In the genomic region with DNA sequence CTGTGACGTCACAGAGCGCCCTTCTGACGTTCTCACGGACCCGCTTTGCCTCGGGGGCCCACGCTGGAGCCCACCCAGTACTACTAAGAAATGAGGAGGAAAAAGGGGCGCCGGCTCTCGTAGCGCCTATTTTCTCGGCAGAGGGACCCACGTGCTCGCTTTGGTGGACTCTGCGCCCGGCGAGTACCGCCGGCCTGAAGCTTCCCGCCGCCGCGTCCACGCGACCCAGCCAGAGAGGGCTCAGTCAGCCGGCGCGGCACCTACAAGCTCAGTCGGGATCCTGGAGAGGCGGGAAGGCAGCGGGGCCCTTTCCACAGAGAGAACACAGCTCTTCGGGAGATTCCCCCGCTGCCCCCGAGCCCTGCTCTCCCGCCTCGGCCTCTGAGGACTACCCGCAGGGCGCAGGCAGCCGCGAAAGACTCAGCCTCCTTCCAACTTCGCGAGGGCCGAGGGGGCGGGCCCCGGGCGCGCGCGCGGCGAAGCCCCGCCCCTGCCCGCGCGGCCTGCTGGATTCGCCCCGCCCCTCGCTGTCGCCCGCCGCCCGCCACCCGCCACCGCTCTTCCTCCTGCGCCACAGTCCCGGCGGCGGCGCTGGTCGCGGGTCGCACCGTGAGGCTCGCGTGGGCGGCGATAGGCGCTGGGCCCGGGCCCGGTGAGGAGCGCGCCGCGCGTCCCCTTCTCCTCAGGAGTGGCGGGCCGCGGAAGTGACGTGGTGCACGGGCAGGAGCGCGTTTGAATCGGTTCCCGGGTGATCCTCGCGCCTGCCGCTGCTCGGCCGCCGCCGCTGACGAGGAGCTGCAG, we compare ENCODE assay signal across 8 cellular contexts. TPM values are rescaled to one million over a fixed set of nuclear protein-coding genes. Genes with fewer than 3 reads are reported as not detected.
A peak's percentile ranks its signal among the peaks of the same experiment; 100 is the strongest.
DNase-seq lines count a peak whose midpoint lies in the region; FAIRE-seq and TF ChIP-seq lines count a peak whose summit lies in the region.

A gene (plus strand): TSS at position 574 of the 801 bp plus-strand sequence. CDS start 350 bp downstream, outside the sequence.

- H3K9me2 ChIP-seq in Loucy (replicated peaks; ENCODE audit: low read depth, low read length) (no peaks in the 10 kb centered on the region), neural cell (ENCODE audit: insufficient read depth, low read length) (no peaks in the 10 kb centered on the region)

- FAIRE-seq in H54 (lab: Jason Lieb, UNC) = no peak

- H3K27me3 ChIP-seq in Loucy (ENCODE audit: insufficient read depth, low read length, poor library complexity, severe bottlenecking) = no peaks in the 10 kb centered on the region
- H3K27me3 ChIP-seq in neural cell (ENCODE audit: insufficient read depth, low read depth, low read length) = no peaks in the 10 kb centered on the region
- H3K27me3 ChIP-seq in stomach = no peaks in the 10 kb centered on the region

- H3K36me3 ChIP-seq in ES-I3 (ENCODE audit: insufficient read depth, low read length) (no peaks in the 10 kb centered on the region), Loucy (ENCODE audit: insufficient read depth, low read length) (no peaks in the 10 kb centered on the region), neural cell (ENCODE audit: insufficient read depth, low read length) (no peaks in the 10 kb centered on the region), stomach (no peaks in the 10 kb centered on the region)

- H4K20me1 ChIP-seq in Loucy (ENCODE audit: insufficient read depth, low read length, poor library complexity, severe bottlenecking) = peaks cover 43% of the 10 kb centered on the region
- H4K20me1 ChIP-seq in neural cell (ENCODE audit: insufficient read depth) = no peaks in the 10 kb centered on the region

- H3K9ac ChIP-seq in ES-I3 (ENCODE audit: low read depth, low read length) = peak within 1 kb of the TSS; percentile 95
- peak within 1 kb of the TSS; percentile 96 for H3K9ac ChIP-seq in Loucy (ENCODE audit: low read depth, low read length, poor library complexity, severe bottlenecking)
- H3K9ac ChIP-seq in neural cell (ENCODE audit: low read length) = peak within 1 kb of the TSS; percentile 89

- TF ChIP-seq EP300 in neural cell (conservative IDR thresholded peaks at IDR 0.05; ENCODE audit: poor library complexity, severe bottlenecking) = peak; percentile 55
- TF ChIP-seq EP300 in stomach (IDR thresholded peaks at IDR 0.05) = no peak

- H3K4me3 ChIP-seq in Loucy (ENCODE audit: low read length, poor library complexity, severe bottlenecking) (peak within 1 kb of the TSS; percentile 87), neural cell (ENCODE audit: low read length) (peak within 1 kb of the TSS; percentile 96), stomach (peak within 1 kb of the TSS; percentile 77 to 93 (median 86))

- WGBS in stomach, 5 donors = 0 to 1% (median 0%) methylated on average over 45 to 102 of the region's 102 CpGs

- H3K27ac ChIP-seq in neural cell (ENCODE audit: low read length) (peak within 1 kb of the TSS; percentile 91), stomach (peak within 1 kb of the TSS; percentile 93 to 99 (median 98))

- H3F3A ChIP-seq in Loucy (ENCODE audit: low read depth) (no peaks in the 10 kb centered on the region), neural cell (ENCODE audit: insufficient read depth, low read length, poor library complexity, severe bottlenecking) (no peaks in the 10 kb centered on the region)

- no peak for TF ChIP-seq RAD21 in neural cell (conservative IDR thresholded peaks at IDR 0.05)

- peak; percentile 84 for TF ChIP-seq POLR2A in H54 (IDR thresholded peaks at IDR 0.05; ENCODE audit: low read depth, low read length)
- TF ChIP-seq POLR2A in stomach (IDR thresholded peaks at IDR 0.05) = no peak

- peak within 1 kb of the TSS; percentile 80 for H3K4me2 ChIP-seq in Loucy (ENCODE audit: low read depth, low read length, poor library complexity, severe bottlenecking)
- H3K4me2 ChIP-seq in neural cell (ENCODE audit: low read length) = peak within 1 kb of the TSS; percentile 74

- intact Hi-C loops in stomach (cut with DNase I; ENCODE audit: low total_unique reads) = loop anchor here (10.0 kb wide), 1 partner anchor 81 kb away; a partner anchor contains a TSS

- H3K4me1 ChIP-seq in ES-I3 (ENCODE audit: insufficient read depth, low read length) (peaks cover 15% of the 10 kb centered on the region), Loucy (ENCODE audit: insufficient read depth, low read length, poor library complexity, severe bottlenecking) (peaks cover 24% of the 10 kb centered on the region), stomach (peaks cover 15 to 52% (median 36%) of the 10 kb centered on the region in 4 donors)

- peak; percentile 65 for DNase-seq in H54 (ENCODE audit: insufficient read length, low spot score)
- peak; percentile 12 for DNase-seq in SIG-M5 (lab: John Stamatoyannopoulos, UW)
- DNase-seq in activated gamma-delta T cell (lab: John Stamatoyannopoulos, UW) = peak; percentile 88
- peak; percentile 43 for DNase-seq in fibroblast of the conjunctiva (ENCODE audit: low read depth)
- DNase-seq in stomach = peak; percentile 92

- H2AFZ ChIP-seq in Loucy (ENCODE audit: low read length) = peak within 1 kb of the TSS; percentile 99
- H2AFZ ChIP-seq in neural cell (ENCODE audit: low read depth, low read length) = peak within 1 kb of the TSS; percentile 82

- H3K9me3 ChIP-seq in ES-I3 (ENCODE audit: control insufficient read depth, insufficient read depth, low read length) (no peaks in the 10 kb centered on the region), Loucy (ENCODE audit: insufficient read depth, low read depth, low read length) (no peaks in the 10 kb centered on the region), neural cell (ENCODE audit: low read length) (no peaks in the 10 kb centered on the region), stomach (no peaks in the 10 kb centered on the region)

- H3K79me2 ChIP-seq in Loucy (ENCODE audit: insufficient read depth, low read length) (peaks cover 45% of the 10 kb centered on the region), neural cell (replicated peaks; ENCODE audit: insufficient read depth, low read length) (peaks cover 32% of the 10 kb centered on the region)

- TF ChIP-seq CTCF in Loucy (conservative IDR thresholded peaks at IDR 0.05; ENCODE audit: low read length) (no peak), neural cell (IDR thresholded peaks at IDR 0.05; ENCODE audit: poor library complexity, severe bottlenecking) (no peak), stomach (IDR thresholded peaks at IDR 0.05) (no peak)

TF ChIP-seq in neural cell, 6 proteins besides CTCF, POLR2A, EP300 and RAD21:
- no peak for TF ChIP-seq EZH2 (IDR thresholded peaks at IDR 0.05; ENCODE audit: borderline replicate concordance, insufficient read depth, low read length, poor library complexity, severe bottlenecking)
- TF ChIP-seq POLR2AphosphoS5 (IDR thresholded peaks at IDR 0.05) = peak; percentile 81
- TF ChIP-seq, protein P1, sequence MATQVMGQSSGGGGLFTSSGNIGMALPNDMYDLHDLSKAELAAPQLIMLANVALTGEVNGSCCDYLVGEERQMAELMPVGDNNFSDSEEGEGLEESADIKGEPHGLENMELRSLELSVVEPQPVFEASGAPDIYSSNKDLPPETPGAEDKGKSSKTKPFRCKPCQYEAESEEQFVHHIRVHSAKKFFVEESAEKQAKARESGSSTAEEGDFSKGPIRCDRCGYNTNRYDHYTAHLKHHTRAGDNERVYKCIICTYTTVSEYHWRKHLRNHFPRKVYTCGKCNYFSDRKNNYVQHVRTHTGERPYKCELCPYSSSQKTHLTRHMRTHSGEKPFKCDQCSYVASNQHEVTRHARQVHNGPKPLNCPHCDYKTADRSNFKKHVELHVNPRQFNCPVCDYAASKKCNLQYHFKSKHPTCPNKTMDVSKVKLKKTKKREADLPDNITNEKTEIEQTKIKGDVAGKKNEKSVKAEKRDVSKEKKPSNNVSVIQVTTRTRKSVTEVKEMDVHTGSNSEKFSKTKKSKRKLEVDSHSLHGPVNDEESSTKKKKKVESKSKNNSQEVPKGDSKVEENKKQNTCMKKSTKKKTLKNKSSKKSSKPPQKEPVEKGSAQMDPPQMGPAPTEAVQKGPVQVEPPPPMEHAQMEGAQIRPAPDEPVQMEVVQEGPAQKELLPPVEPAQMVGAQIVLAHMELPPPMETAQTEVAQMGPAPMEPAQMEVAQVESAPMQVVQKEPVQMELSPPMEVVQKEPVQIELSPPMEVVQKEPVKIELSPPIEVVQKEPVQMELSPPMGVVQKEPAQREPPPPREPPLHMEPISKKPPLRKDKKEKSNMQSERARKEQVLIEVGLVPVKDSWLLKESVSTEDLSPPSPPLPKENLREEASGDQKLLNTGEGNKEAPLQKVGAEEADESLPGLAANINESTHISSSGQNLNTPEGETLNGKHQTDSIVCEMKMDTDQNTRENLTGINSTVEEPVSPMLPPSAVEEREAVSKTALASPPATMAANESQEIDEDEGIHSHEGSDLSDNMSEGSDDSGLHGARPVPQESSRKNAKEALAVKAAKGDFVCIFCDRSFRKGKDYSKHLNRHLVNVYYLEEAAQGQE (IDR thresholded peaks at IDR 0.05; ENCODE audit: borderline replicate concordance) = peak; percentile 70
- TF ChIP-seq SMC3 (conservative IDR thresholded peaks at IDR 0.05; ENCODE audit: poor library complexity) = no peak
- peak; percentile 84 for TF ChIP-seq MXI1 (conservative IDR thresholded peaks at IDR 0.05; ENCODE audit: poor library complexity, severe bottlenecking)
- TF ChIP-seq TAF1 (IDR thresholded peaks at IDR 0.05; ENCODE audit: low read depth) = peak; percentile 85

RNA-seq across cellular contexts. Expression of the gene that starts here (rescaled TPM):
- polyA plus RNA-seq in neural cell = 48.8 and 49.4 TPM in 2 replicates
- 189 and 210 TPM in 2 replicates for polyA minus RNA-seq in neural cell
- total RNA-seq in stomach = 100 to 1,000 TPM in 3 of 5 donors, 10 to 100 TPM in 2; 53.6 to 377 (median 107) TPM
- 1 to 10 TPM; 5.0 to 8.1 (median 5.7) TPM for polyA plus RNA-seq in stomach

Comparison
In these comparisons a context has a peak if more than half of its experiments do, and no peak if none do; other contexts are left out.
1. Peak in every context shown above with its lines: DNase-seq, H3K4me3 ChIP-seq and H3K27ac ChIP-seq.
2. DNase-seq: peak in every context shown above with its lines; median percentile 92 in stomach; 88 in activated gamma-delta T cell; 65 in H54; 43 in fibroblast of the conjunctiva; 12 in SIG-M5.